Comparison of ENCODE assay signal across 8 cellular contexts in the genomic region with DNA sequence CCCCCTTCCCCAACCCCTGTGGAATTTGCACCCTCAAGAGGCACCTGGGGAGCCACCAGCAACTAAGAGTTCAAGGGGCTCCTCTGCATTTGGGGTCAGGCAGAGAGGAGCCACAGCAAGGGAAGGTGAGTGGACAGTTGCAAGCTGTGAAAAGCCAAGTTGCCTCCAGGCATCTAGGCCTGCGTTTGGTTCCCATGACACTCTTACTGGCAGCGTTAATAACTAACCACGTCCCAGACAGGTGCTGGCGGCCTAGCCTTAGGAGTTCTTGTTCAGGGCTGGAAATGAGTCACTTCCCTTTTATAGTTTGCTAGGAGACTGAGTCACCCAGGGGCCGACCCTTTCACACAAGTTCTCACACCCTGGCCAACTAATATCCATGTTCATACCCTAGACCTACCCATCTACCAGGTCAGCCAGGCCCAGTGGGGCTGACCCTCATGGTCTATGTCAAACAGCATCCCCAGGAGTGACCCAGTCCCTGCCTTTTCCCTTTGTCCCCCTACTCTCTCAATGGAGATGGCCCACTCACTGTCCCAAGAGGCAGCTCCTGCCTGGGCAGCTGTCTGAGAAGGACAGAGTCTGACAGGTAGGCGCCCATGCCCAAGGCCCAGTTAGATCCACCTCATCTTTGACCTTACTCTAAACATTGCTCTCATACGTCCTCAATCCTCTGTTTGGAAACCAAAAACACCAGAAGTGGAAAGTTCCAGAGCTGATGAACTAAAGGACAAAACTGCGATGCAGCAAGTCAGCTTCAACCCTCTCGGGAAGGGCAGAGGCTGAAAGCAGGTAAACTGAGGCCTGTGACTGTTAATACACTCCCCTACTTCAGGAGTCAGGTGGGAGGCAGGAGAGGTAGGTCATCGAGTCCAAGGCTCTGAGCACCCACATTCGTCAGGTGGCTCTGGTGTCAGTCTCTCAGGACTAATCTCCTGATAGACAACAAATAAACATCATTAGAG.
A peak's percentile ranks its signal among the peaks of the same experiment; 100 is the strongest.
DNase-seq lines count a peak whose midpoint lies in the region; ATAC-seq and TF ChIP-seq lines count a peak whose summit lies in the region.

No MANE protein-coding gene starts in this region.

- TF ChIP-seq EP300 in Ishikawa (IDR thresholded peaks at IDR 0.05; ENCODE audit: borderline replicate concordance): peak; percentile 81; the same call in 1 of the 2 replicates

- H3K27ac Mint-ChIP-seq in activated CD4-positive, alpha-beta T cell treated with anti-CD3 and anti-CD28 coated beads for 36 hours: peak overlapping the region; percentile 72
- no peak overlapping the region for H3K27ac Mint-ChIP-seq in activated CD4-positive, alpha-beta T cell treated with anti-CD3 and anti-CD28 coated beads, Interleukin-2, amount 10 ng/mL, durations not matched to agents 7 days and 5 days

- peaks cover 7% of the 10 kb centered on the region for H3K27me3 Mint-ChIP-seq in activated CD4-positive, alpha-beta T cell treated with anti-CD3 and anti-CD28 coated beads for 36 hours
- peaks cover 2% of the 10 kb centered on the region for H3K27me3 Mint-ChIP-seq in activated CD4-positive, alpha-beta T cell treated with anti-CD3 and anti-CD28 coated beads, Interleukin-2, amount 10 ng/mL, durations not matched to agents 7 days and 5 days

- H3K9me3 Mint-ChIP-seq in activated CD4-positive, alpha-beta T cell treated with anti-CD3 and anti-CD28 coated beads for 36 hours (ENCODE audit: low read depth): peaks cover 8% of the 10 kb centered on the region
- peaks cover 20% of the 10 kb centered on the region for H3K9me3 Mint-ChIP-seq in activated CD4-positive, alpha-beta T cell treated with anti-CD3 and anti-CD28 coated beads, Interleukin-2, amount 10 ng/mL, durations not matched to agents 7 days and 5 days

- no peaks in the 10 kb centered on the region for H3K36me3 Mint-ChIP-seq in activated CD4-positive, alpha-beta T cell treated with anti-CD3 and anti-CD28 coated beads for 36 hours (ENCODE audit: low read depth)
- H3K36me3 Mint-ChIP-seq in activated CD4-positive, alpha-beta T cell treated with anti-CD3 and anti-CD28 coated beads, Interleukin-2, amount 10 ng/mL, durations not matched to agents 7 days and 5 days (ENCODE audit: low read depth): no peaks in the 10 kb centered on the region

- peak; percentile 89 for ATAC-seq in activated CD4-positive, alpha-beta T cell treated with anti-CD3 and anti-CD28 coated beads for 36 hours
- ATAC-seq in GM21737 (IDR thresholded peaks at IDR 0.05; ENCODE audit: unreplicated experiment): peak; percentile 49
- peak; percentile 74 to 79 for ATAC-seq in activated CD4-positive, CD25-positive, alpha-beta regulatory T cell treated with anti-CD3 and anti-CD28 coated beads, Interleukin-2, amount 50 U/mL, for 24 hours
- ATAC-seq in left cardiac atrium: peak in 1 of 2 donors; percentile 73

- intact Hi-C loops in activated CD4-positive, alpha-beta T cell treated with anti-CD3 and anti-CD28 coated beads for 36 hours (cut with DNase I, micrococcal nuclease): no loop called here
- intact Hi-C loops in left cardiac atrium (cut with DNase I): no loop called here

- CTCF ChIA-PET in activated CD4-positive, alpha-beta T cell treated with anti-CD3 and anti-CD28 coated beads for 36 hours (lab: Charles Lee): no interaction called here
- CTCF ChIA-PET in activated CD4-positive, alpha-beta T cell treated with anti-CD3 and anti-CD28 coated beads, Interleukin-2, amount 10 ng/mL, durations not matched to agents 7 days and 5 days (lab: Charles Lee): no interaction called here

- no peak overlapping the region for H3K4me3 Mint-ChIP-seq in activated CD4-positive, alpha-beta T cell treated with anti-CD3 and anti-CD28 coated beads for 36 hours
- H3K4me3 Mint-ChIP-seq in activated CD4-positive, alpha-beta T cell treated with anti-CD3 and anti-CD28 coated beads, Interleukin-2, amount 10 ng/mL, durations not matched to agents 7 days and 5 days: no peak overlapping the region

- POLR2A ChIA-PET in activated CD4-positive, alpha-beta T cell treated with anti-CD3 and anti-CD28 coated beads for 36 hours (lab: Charles Lee): no interaction called here
- POLR2A ChIA-PET in activated CD4-positive, alpha-beta T cell treated with anti-CD3 and anti-CD28 coated beads, Interleukin-2, amount 10 ng/mL, durations not matched to agents 7 days and 5 days (lab: Charles Lee): no interaction called here

- DNase-seq in activated CD4-positive, alpha-beta T cell treated with anti-CD3 and anti-CD28 coated beads for 36 hours: peak; percentile 73
- DNase-seq in activated CD4-positive, alpha-beta T cell treated with anti-CD3 and anti-CD28 coated beads, Interleukin-2, amount 10 ng/mL, durations not matched to agents 7 days and 5 days: no peak
- DNase-seq in left cardiac atrium (peak; percentile 44), NCI-H1092 treated with DMSO at 0.1 percent for 48 hours (lab: John Stamatoyannopoulos, UW) (no peak)
- DNase-seq in stimulated activated CD4-positive, alpha-beta T cell treated with anti-CD3 and anti-CD28 coated beads, TNF-alpha, amount 100 ng/mL, for 48 hours (ENCODE audit: low read depth in 3 of 3): peak in 2 of 3 donors; percentile 27 to 32

- H3K4me1 Mint-ChIP-seq in activated CD4-positive, alpha-beta T cell treated with anti-CD3 and anti-CD28 coated beads for 36 hours: peaks cover 14% of the 10 kb centered on the region
- peaks cover 7% of the 10 kb centered on the region for H3K4me1 Mint-ChIP-seq in activated CD4-positive, alpha-beta T cell treated with anti-CD3 and anti-CD28 coated beads, Interleukin-2, amount 10 ng/mL, durations not matched to agents 7 days and 5 days

- no peak for TF ChIP-seq RAD21 in Ishikawa (IDR thresholded peaks at IDR 0.05; ENCODE audit: low read depth)

TF ChIP-seq in Ishikawa, 13 proteins besides CTCF, POLR2A, EP300 and RAD21:
- TF ChIP-seq FOXM1 (IDR thresholded peaks at IDR 0.05; ENCODE audit: borderline replicate concordance, low read depth): no peak
- TF ChIP-seq CEBPB (IDR thresholded peaks at IDR 0.05): no peak
- TF ChIP-seq REST (IDR thresholded peaks at IDR 0.05; ENCODE audit: low read depth): no peak
- TF ChIP-seq YY1 (IDR thresholded peaks at IDR 0.05; ENCODE audit: low read depth): no peak
- TF ChIP-seq NFIC (IDR thresholded peaks at IDR 0.05): peak; percentile 55
- TF ChIP-seq TEAD4 (IDR thresholded peaks at IDR 0.05): no peak
- TF ChIP-seq MAX (IDR thresholded peaks at IDR 0.05): peak; percentile 71
- TF ChIP-seq, protein P1, sequence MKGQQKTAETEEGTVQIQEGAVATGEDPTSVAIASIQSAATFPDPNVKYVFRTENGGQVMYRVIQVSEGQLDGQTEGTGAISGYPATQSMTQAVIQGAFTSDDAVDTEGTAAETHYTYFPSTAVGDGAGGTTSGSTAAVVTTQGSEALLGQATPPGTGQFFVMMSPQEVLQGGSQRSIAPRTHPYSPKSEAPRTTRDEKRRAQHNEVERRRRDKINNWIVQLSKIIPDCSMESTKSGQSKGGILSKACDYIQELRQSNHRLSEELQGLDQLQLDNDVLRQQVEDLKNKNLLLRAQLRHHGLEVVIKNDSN (IDR thresholded peaks at IDR 0.05): no peak
- peak; percentile 86 for TF ChIP-seq TCF12 (IDR thresholded peaks at IDR 0.05; ENCODE audit: low read depth)
- TF ChIP-seq CREB1 (IDR thresholded peaks at IDR 0.05; ENCODE audit: low read depth): no peak
- TF ChIP-seq TAF1 (IDR thresholded peaks at IDR 0.05; ENCODE audit: low read depth): no peak
- no peak for TF ChIP-seq EGR1 (IDR thresholded peaks at IDR 0.05)
- no peak for TF ChIP-seq ZBTB7A (IDR thresholded peaks at IDR 0.05; ENCODE audit: low read depth)

Comparison
In these comparisons a context has a peak if more than half of its experiments do, and no peak if none do; other contexts are left out.
1. DNase-seq: peak in activated CD4-positive, alpha-beta T cell treated with anti-CD3 and anti-CD28 coated beads for 36 hours (single experiment), left cardiac atrium (single experiment) and stimulated activated CD4-positive, alpha-beta T cell treated with anti-CD3 and anti-CD28 coated beads, TNF-alpha, amount 100 ng/mL, for 48 hours (2 of 3); none in activated CD4-positive, alpha-beta T cell treated with anti-CD3 and anti-CD28 coated beads, Interleukin-2, amount 10 ng/mL, durations not matched to agents 7 days and 5 days (single experiment) and NCI-H1092 treated with DMSO at 0.1 percent for 48 hours (single experiment).